Comparison of ENCODE assay signal across 17 cellular contexts in the genomic region with DNA sequence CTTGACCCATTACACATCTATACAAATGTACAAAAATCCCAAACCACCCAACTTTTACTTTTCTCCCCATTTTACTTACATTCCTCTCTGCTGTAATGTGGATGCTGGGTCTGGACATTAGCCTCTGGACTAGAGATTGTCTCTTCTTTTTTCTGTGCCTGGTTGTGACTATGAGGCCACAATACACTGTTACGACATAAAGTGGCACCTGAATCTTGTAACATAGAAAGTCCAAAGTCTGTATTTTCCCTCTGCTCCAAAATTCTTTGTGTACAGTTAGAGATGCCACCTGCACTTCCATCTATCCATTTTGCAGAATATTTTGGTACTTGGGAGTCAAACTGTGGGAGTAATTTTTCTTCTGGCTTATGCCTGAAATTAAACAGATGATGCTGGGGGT. TPM values are rescaled to one million over a fixed set of nuclear protein-coding genes. Genes with fewer than 3 reads are reported as not detected.
DNase-seq lines count a peak whose midpoint lies in the region; ATAC-seq and TF ChIP-seq lines count a peak whose summit lies in the region.
"Had no signal": no experiment of that assay in that cellular context is flagged by ENCODE, and none has a peak within 500 bp of the region (broad histone marks: within the 10 kb centered on the region; RNA-seq: fewer than 3 reads in every experiment).

No MANE protein-coding gene starts in this region.

- H3K4me1 Mint-ChIP-seq in MCF 10A (ENCODE audit: insufficient read depth, unreplicated experiment) = peaks cover 8% of the 10 kb centered on the region
- H3K4me1 Mint-ChIP-seq in activated CD4-positive, alpha-beta memory T cell treated with anti-CD3 and anti-CD28 coated beads for 36 hours (ENCODE audit: low read depth) = peaks cover 58% of the 10 kb centered on the region
- no peaks in the 10 kb centered on the region for H3K4me1 Mint-ChIP-seq in WTC11

- H3K4me3 Mint-ChIP-seq in MCF 10A (ENCODE audit: unreplicated experiment) (no peak overlapping the region), WTC11 (no peak overlapping the region)
- no peak overlapping the region for H3K4me3 Mint-ChIP-seq in activated CD4-positive, alpha-beta memory T cell treated with anti-CD3 and anti-CD28 coated beads for 36 hours

- intact Hi-C loops in mammary epithelial cell (cut with micrococcal nuclease) = loop anchor here (1.0 kb wide), 1 partner anchor 32 kb away; no protein-coding TSS in a partner anchor
- intact Hi-C loops in MCF 10A (cut with micrococcal nuclease) = no loop called here
- intact Hi-C loops in activated CD4-positive, alpha-beta memory T cell treated with anti-CD3 and anti-CD28 coated beads for 36 hours (cut with micrococcal nuclease) = loop anchor here (2.0 kb wide), 1 partner anchor 16 kb away; no protein-coding TSS in a partner anchor

- WGBS in mammary epithelial cell (ENCODE audit: low coverage, missing lambda C conversion rate) = 90% methylated on average over 1 of the region's 1 CpG

- ATAC-seq in left lobe of liver (peak; percentile 95), WTC11 (no peak)

- no peak for TF ChIP-seq CTCF in mammary epithelial cell (conservative IDR thresholded peaks at IDR 0.05 in 1 of 2, IDR thresholded peaks at IDR 0.05 in 1 of 2; ENCODE audit: extremely low read depth in 1 of 2, insufficient read depth in 1 of 2, low read depth in 1 of 2, low read length in 2 of 2)
- TF ChIP-seq CTCF in MCF 10A (IDR thresholded peaks at IDR 0.05; ENCODE audit: unreplicated experiment) = no peak
- TF ChIP-seq CTCF in brain microvascular endothelial cell (IDR thresholded peaks at IDR 0.05; ENCODE audit: low read depth, low read length, missing control alignments) = no peak
- TF ChIP-seq CTCF in WTC11 (IDR thresholded peaks at IDR 0.05) = no peak

- CTCF ChIA-PET in mammary epithelial cell (lab: Charles Lee; ENCODE audit: low non-redundant PET) (no interaction called here), MCF 10A (lab: Yijun Ruan, JAX) (interaction anchor here (0.8 to 1.4 kb wide), 4 partner anchors 9 to 128 kb away, joined by 3 to 4 read pairs (median 4); no protein-coding TSS in a partner anchor), WTC11 (lab: Charles Lee) (no interaction called here)
- CTCF ChIA-PET in activated CD4-positive, alpha-beta memory T cell treated with anti-CD3 and anti-CD28 coated beads for 36 hours (lab: Charles Lee) = interaction anchor here (1.4 kb wide), 1 partner anchor 108 kb away, joined by 6 read pairs; no protein-coding TSS in a partner anchor

- H3K27ac Mint-ChIP-seq in MCF 10A (ENCODE audit: low read depth, unreplicated experiment) (no peak overlapping the region), WTC11 (no peak overlapping the region)
- peak overlapping the region; percentile 39 for H3K27ac Mint-ChIP-seq in activated CD4-positive, alpha-beta memory T cell treated with anti-CD3 and anti-CD28 coated beads for 36 hours

- H3K27me3 ChIP-seq in mammary epithelial cell (ENCODE audit: insufficient read depth, low read length) (no peaks in the 10 kb centered on the region), brain microvascular endothelial cell (replicated peaks) (no peaks in the 10 kb centered on the region)
- H3K27me3 ChIP-seq: sigmoid colon, suprapubic skin had no signal

- no peaks in the 10 kb centered on the region for H4K20me1 ChIP-seq in mammary epithelial cell (ENCODE audit: insufficient read depth, low read length)

- dilution Hi-C loops in mammary epithelial cell (cut with HindIII; ENCODE audit: low sequenced_read_pairs) = no loop called here

- H3K27me3 Mint-ChIP-seq in MCF 10A (ENCODE audit: insufficient read depth, unreplicated experiment) (no peaks in the 10 kb centered on the region), WTC11 (ENCODE audit: low read depth) (no peaks in the 10 kb centered on the region)
- H3K27me3 Mint-ChIP-seq in activated CD4-positive, alpha-beta memory T cell treated with anti-CD3 and anti-CD28 coated beads for 36 hours = no peaks in the 10 kb centered on the region

- H3K9me3 ChIP-seq in mammary epithelial cell (replicated peaks; ENCODE audit: insufficient read depth, low read length) = no peaks in the 10 kb centered on the region
- H3K9me3 ChIP-seq: sigmoid colon, suprapubic skin had no signal

- H2AFZ ChIP-seq in mammary epithelial cell (ENCODE audit: low read depth, low read length) = no peak overlapping the region

- no peaks in the 10 kb centered on the region for H3K9me3 Mint-ChIP-seq in MCF 10A (ENCODE audit: unreplicated experiment)
- H3K9me3 Mint-ChIP-seq in activated CD4-positive, alpha-beta memory T cell treated with anti-CD3 and anti-CD28 coated beads for 36 hours = peaks cover 4% of the 10 kb centered on the region
- no peaks in the 10 kb centered on the region; the same call in 1 of the 2 replicates for H3K9me3 Mint-ChIP-seq in WTC11

- H3K4me3 ChIP-seq in mammary epithelial cell (replicated peaks in 1 of 3; ENCODE audit: insufficient read depth in 1 of 3, low read depth in 2 of 3, low read length in 3 of 3) (no peak overlapping the region), brain microvascular endothelial cell (ENCODE audit: low read depth, low read length) (no peak overlapping the region)
- H3K4me3 ChIP-seq: sigmoid colon, suprapubic skin had no signal

- no peak overlapping the region for H3K9ac ChIP-seq in mammary epithelial cell (ENCODE audit: insufficient read depth, low read length)

- H3K79me2 ChIP-seq in mammary epithelial cell (ENCODE audit: insufficient read depth, low read length) = peaks cover 18% of the 10 kb centered on the region

- no peaks in the 10 kb centered on the region for H3K4me1 ChIP-seq in mammary epithelial cell (ENCODE audit: insufficient read depth, low read length)

- DNase-seq in mammary epithelial cell (no peak), MCF 10A (ENCODE audit: unreplicated experiment) (no peak), left lobe of liver (ENCODE audit: low spot score) (no peak), brain microvascular endothelial cell (no peak), WTC11 (ENCODE audit: low spot score) (no peak), NCI-H69 (lab: John Stamatoyannopoulos, UW) (no peak), MV-4-11 (lab: John Stamatoyannopoulos, UW) (no peak)
- no peak for DNase-seq in activated CD4-positive, alpha-beta memory T cell treated with anti-CD3 and anti-CD28 coated beads for 36 hours
- DNase-seq: activated CD4-positive, CD25-positive, alpha-beta regulatory T cell; activated CD8-positive, alpha-beta memory T cell treated with anti-CD3 and anti-CD28 coated beads, Interleukin-2, amount 50 U/mL, for 4 hours; anterior cingulate cortex; NCI-H1417 treated with DMSO at 0.1 percent for 48 hours; NCI-H2171 treated with DMSO at 0.1 percent for 48 hours; sigmoid colon; stimulated activated CD4-positive, alpha-beta T cell treated with anti-CD3 and anti-CD28 coated beads, Interleukin-1b, Interleukin-23, amount 100 ng/mL, for 48 hours; SW 1271 had no signal

- H3K4me2 ChIP-seq in mammary epithelial cell (ENCODE audit: insufficient read depth, low read depth, low read length) = no peak overlapping the region

- H3K36me3 Mint-ChIP-seq in MCF 10A (ENCODE audit: insufficient read depth, unreplicated experiment) (peaks cover 23% of the 10 kb centered on the region), WTC11 (peaks cover 37% of the 10 kb centered on the region)
- H3K36me3 Mint-ChIP-seq in activated CD4-positive, alpha-beta memory T cell treated with anti-CD3 and anti-CD28 coated beads for 36 hours = peaks cover 28% of the 10 kb centered on the region

- in situ Hi-C loops in mammary epithelial cell (cut with MboI; ENCODE audit: low sequenced_read_pairs in 2 of 2) = no loop called here
- in situ Hi-C loops in brain microvascular endothelial cell (cut with HindIII; ENCODE audit: low pct_ligation_motif_present, low sequenced_read_pairs) = no loop called here

- POLR2A ChIA-PET in MCF 10A (lab: Yijun Ruan, JAX) (interaction anchor here (1.4 kb wide), 1 partner anchor 24 kb away, joined by 5 read pairs; no protein-coding TSS in a partner anchor), WTC11 (lab: Charles Lee) (no interaction called here)
- POLR2A ChIA-PET in activated CD4-positive, alpha-beta memory T cell treated with anti-CD3 and anti-CD28 coated beads for 36 hours (lab: Charles Lee) = interaction anchor here (1.0 kb wide), 1 partner anchor 8 kb away, joined by 4 read pairs; no protein-coding TSS in a partner anchor

- H3K36me3 ChIP-seq in mammary epithelial cell (ENCODE audit: insufficient read depth, low read length) = peaks cover 13% of the 10 kb centered on the region
- H3K36me3 ChIP-seq in brain microvascular endothelial cell (replicated peaks) = no peaks in the 10 kb centered on the region

- H3K27ac ChIP-seq in mammary epithelial cell (ENCODE audit: insufficient read depth, low read depth, low read length) (no peak overlapping the region), brain microvascular endothelial cell (no peak overlapping the region)
- H3K27ac ChIP-seq: sigmoid colon, suprapubic skin had no signal

- BruUV-seq in mammary epithelial cell (replicated peaks; lab: Mats Ljungman, UMichigan) = TSS peak; percentile 19
- BruUV-seq in MCF 10A (replicated peaks; lab: Mats Ljungman, UMichigan) = no TSS peak

RNA-seq across cellular contexts. Expression of gene C21orf91, which starts 22.7 kb away (rescaled TPM):
- 10 to 100 TPM; 35.2 to 38.9 TPM for total RNA-seq in mammary epithelial cell
- polyA plus RNA-seq in mammary epithelial cell = 9.3 TPM
- polyA minus RNA-seq in mammary epithelial cell = 12.6 TPM
- 21.0 and 22.1 TPM in 2 replicates for total RNA-seq in MCF 10A (2022)
- total RNA-seq in activated CD4-positive, alpha-beta memory T cell treated with anti-CD3 and anti-CD28 coated beads for 36 hours = 10 to 100 TPM; 23.6 to 24.1 TPM
- 4.7 TPM for total RNA-seq in left lobe of liver
- 27.3 to 30.5 TPM (median 27.8 TPM) in 3 replicates for total RNA-seq in WTC11 (2021)

Comparison
In these comparisons a context has a peak if more than half of its experiments do, and no peak if none do; other contexts are left out.
1. CTCF ChIA-PET loops: an anchor here in MCF 10A (0.8 to 1.4 kb wide) and activated CD4-positive, alpha-beta memory T cell treated with anti-CD3 and anti-CD28 coated beads for 36 hours (1.4 kb wide); none called in mammary epithelial cell and WTC11.